1 cellular context compared by ENCODE assay signal in the genomic region with DNA sequence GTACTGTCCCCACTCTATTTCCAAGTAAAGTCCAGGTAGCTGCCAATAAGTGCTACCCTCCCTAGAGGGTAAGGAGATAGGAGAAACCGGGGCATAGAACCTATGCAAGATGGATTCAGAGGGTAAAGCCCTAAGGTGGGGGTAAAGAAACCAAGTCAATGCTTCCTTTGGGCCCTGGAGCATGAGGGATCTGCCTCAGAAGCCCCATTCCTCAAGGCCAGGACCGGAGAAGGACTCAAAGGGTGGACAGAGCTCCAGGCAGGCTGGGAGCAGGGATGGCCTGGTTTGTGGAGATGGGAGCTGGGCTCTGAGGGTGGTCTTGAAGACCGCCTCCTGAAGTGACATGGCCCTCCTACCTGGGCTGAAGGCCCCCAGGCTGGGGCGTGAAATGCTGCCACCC.
TF ChIP-seq lines count a peak whose summit lies in the region.

No MANE protein-coding gene starts in this region.

TF ChIP-seq in WTC11, 78 proteins besides CTCF, POLR2A, EP300 and RAD21 (continued from another document):
- TF ChIP-seq, protein P1, sequence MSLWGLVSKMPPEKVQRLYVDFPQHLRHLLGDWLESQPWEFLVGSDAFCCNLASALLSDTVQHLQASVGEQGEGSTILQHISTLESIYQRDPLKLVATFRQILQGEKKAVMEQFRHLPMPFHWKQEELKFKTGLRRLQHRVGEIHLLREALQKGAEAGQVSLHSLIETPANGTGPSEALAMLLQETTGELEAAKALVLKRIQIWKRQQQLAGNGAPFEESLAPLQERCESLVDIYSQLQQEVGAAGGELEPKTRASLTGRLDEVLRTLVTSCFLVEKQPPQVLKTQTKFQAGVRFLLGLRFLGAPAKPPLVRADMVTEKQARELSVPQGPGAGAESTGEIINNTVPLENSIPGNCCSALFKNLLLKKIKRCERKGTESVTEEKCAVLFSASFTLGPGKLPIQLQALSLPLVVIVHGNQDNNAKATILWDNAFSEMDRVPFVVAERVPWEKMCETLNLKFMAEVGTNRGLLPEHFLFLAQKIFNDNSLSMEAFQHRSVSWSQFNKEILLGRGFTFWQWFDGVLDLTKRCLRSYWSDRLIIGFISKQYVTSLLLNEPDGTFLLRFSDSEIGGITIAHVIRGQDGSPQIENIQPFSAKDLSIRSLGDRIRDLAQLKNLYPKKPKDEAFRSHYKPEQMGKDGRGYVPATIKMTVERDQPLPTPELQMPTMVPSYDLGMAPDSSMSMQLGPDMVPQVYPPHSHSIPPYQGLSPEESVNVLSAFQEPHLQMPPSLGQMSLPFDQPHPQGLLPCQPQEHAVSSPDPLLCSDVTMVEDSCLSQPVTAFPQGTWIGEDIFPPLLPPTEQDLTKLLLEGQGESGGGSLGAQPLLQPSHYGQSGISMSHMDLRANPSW (CRISPR knock-in tag; conservative IDR thresholded peaks at IDR 0.05; ENCODE audit: low read depth): no peak
- no peak for TF ChIP-seq MXD4 (CRISPR knock-in tag; IDR thresholded peaks at IDR 0.05; ENCODE audit: borderline replicate concordance)
- no peak for TF ChIP-seq JUN (CRISPR knock-in tag; IDR thresholded peaks at IDR 0.05)
